ENCODE assay signal across 1 cellular context in genomic region chr17:30336369-30337171, GRCh38.
TF ChIP-seq lines count a peak whose summit lies in the region.

No MANE protein-coding gene starts in this region.

TF ChIP-seq in HepG2, 621 proteins besides CTCF, POLR2A, EP300 and RAD21 (continued from another document):
- TF ChIP-seq STAT5B (CRISPR knock-in tag; IDR thresholded peaks at IDR 0.05) (no peak), NR1H2 (CRISPR knock-in tag; IDR thresholded peaks at IDR 0.05; ENCODE audit: borderline replicate concordance, low read depth) (no peak), CBX5 (CRISPR knock-in tag; IDR thresholded peaks at IDR 0.05; ENCODE audit: borderline replicate concordance) (no peak), HNF4A (CRISPR knock-in tag; IDR thresholded peaks at IDR 0.05) (peak; percentile 61), ZNF766 (CRISPR knock-in tag; IDR thresholded peaks at IDR 0.05; ENCODE audit: borderline replicate concordance) (0 out of 2 replicates have a peak, but pooled peaks have one; percentile 78), PHF21A (CRISPR knock-in tag; IDR thresholded peaks at IDR 0.05) (peak; percentile 82; the same call in 1 of the 2 replicates), ZNF878 (CRISPR knock-in tag; IDR thresholded peaks at IDR 0.05) (no peak), SMAD1 (CRISPR knock-in tag; IDR thresholded peaks at IDR 0.05; ENCODE audit: borderline replicate concordance, low read depth) (no peak), ZSCAN30 (CRISPR knock-in tag; IDR thresholded peaks at IDR 0.05) (no peak), ZMYM4 (CRISPR knock-in tag; IDR thresholded peaks at IDR 0.05) (peak; percentile 81), MED1 (CRISPR knock-in tag; IDR thresholded peaks at IDR 0.05) (peak; percentile 76), GTF2F1 (IDR thresholded peaks at IDR 0.05; ENCODE audit: low read length) (no peak), HNF4G (IDR thresholded peaks at IDR 0.05; ENCODE audit: borderline replicate concordance, low read depth, low read length) (peak; percentile 32; the same call in 1 of the 2 replicates), HNF4G (CRISPR knock-in tag; IDR thresholded peaks at IDR 0.05; ENCODE audit: borderline replicate concordance, low read depth) (no peak), NKX3-1 (CRISPR knock-in tag; IDR thresholded peaks at IDR 0.05) (0 out of 2 replicates have a peak, but pooled peaks have one; percentile 44), ZNF263 (CRISPR knock-in tag; IDR thresholded peaks at IDR 0.05) (peak; percentile 17; the same call in 1 of the 2 replicates), POLR2G (IDR thresholded peaks at IDR 0.05; ENCODE audit: low read depth, low read length) (peak; percentile 62), FOXA1 (IDR thresholded peaks at IDR 0.05) (no peak), FOXA1 (CRISPR knock-in tag; IDR thresholded peaks at IDR 0.05) (peak; percentile 71), KLF12 (CRISPR knock-in tag; IDR thresholded peaks at IDR 0.05; ENCODE audit: borderline replicate concordance) (0 out of 2 replicates have a peak, but pooled peaks have one; percentile 27), THAP11 (CRISPR knock-in tag; IDR thresholded peaks at IDR 0.05) (0 out of 2 replicates have a peak, but pooled peaks have one; percentile 34), SPEN (CRISPR knock-in tag; IDR thresholded peaks at IDR 0.05; ENCODE audit: low read depth) (peak; percentile 30; the same call in 1 of the 2 replicates), NCOA2 (CRISPR knock-in tag; IDR thresholded peaks at IDR 0.05) (peak; percentile 68), ZNF792 (CRISPR knock-in tag; IDR thresholded peaks at IDR 0.05) (peak; percentile 69; the same call in 1 of the 2 replicates), JUN (CRISPR knock-in tag; IDR thresholded peaks at IDR 0.05) (no peak), GPN1 (CRISPR knock-in tag; IDR thresholded peaks at IDR 0.05; ENCODE audit: borderline replicate concordance) (no peak)
- TF ChIP-seq, protein P1, sequence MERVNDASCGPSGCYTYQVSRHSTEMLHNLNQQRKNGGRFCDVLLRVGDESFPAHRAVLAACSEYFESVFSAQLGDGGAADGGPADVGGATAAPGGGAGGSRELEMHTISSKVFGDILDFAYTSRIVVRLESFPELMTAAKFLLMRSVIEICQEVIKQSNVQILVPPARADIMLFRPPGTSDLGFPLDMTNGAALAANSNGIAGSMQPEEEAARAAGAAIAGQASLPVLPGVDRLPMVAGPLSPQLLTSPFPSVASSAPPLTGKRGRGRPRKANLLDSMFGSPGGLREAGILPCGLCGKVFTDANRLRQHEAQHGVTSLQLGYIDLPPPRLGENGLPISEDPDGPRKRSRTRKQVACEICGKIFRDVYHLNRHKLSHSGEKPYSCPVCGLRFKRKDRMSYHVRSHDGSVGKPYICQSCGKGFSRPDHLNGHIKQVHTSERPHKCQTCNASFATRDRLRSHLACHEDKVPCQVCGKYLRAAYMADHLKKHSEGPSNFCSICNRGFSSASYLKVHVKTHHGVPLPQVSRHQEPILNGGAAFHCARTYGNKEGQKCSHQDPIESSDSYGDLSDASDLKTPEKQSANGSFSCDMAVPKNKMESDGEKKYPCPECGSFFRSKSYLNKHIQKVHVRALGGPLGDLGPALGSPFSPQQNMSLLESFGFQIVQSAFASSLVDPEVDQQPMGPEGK (CRISPR knock-in tag; IDR thresholded peaks at IDR 0.05) = peak; percentile 42; the same call in 1 of the 2 replicates
- TF ChIP-seq, protein P2, sequence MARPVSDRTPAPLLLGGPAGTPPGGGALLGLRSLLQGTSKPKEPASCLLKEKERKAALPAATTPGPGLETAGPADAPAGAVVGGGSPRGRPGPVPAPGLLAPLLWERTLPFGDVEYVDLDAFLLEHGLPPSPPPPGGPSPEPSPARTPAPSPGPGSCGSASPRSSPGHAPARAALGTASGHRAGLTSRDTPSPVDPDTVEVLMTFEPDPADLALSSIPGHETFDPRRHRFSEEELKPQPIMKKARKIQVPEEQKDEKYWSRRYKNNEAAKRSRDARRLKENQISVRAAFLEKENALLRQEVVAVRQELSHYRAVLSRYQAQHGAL (CRISPR knock-in tag; IDR thresholded peaks at IDR 0.05; ENCODE audit: not compliant biosample characterization) = no peak
- TF ChIP-seq, protein P3, sequence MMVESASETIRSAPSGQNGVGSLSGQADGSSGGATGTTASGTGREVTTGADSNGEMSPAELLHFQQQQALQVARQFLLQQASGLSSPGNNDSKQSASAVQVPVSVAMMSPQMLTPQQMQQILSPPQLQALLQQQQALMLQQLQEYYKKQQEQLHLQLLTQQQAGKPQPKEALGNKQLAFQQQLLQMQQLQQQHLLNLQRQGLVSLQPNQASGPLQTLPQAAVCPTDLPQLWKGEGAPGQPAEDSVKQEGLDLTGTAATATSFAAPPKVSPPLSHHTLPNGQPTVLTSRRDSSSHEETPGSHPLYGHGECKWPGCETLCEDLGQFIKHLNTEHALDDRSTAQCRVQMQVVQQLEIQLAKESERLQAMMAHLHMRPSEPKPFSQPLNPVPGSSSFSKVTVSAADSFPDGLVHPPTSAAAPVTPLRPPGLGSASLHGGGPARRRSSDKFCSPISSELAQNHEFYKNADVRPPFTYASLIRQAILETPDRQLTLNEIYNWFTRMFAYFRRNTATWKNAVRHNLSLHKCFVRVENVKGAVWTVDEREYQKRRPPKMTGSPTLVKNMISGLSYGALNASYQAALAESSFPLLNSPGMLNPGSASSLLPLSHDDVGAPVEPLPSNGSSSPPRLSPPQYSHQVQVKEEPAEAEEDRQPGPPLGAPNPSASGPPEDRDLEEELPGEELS (CRISPR knock-in tag; IDR thresholded peaks at IDR 0.05) = peak; percentile 32; the same call in 1 of the 2 replicates
- TF ChIP-seq, protein P4, sequence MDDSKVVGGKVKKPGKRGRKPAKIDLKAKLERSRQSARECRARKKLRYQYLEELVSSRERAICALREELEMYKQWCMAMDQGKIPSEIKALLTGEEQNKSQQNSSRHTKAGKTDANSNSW (CRISPR knock-in tag; IDR thresholded peaks at IDR 0.05; ENCODE audit: borderline replicate concordance) = no peak
TF ChIP-seq in HepG2: peak in this region for 136.
